23 cellular contexts compared by ENCODE assay signal in genomic region chr1:239706245-239706892, GRCh38.
DNase-seq lines count a peak whose midpoint lies in the region; ATAC-seq, FAIRE-seq and TF ChIP-seq lines count a peak whose summit lies in the region.
"Had no signal": no experiment of that assay in that cellular context is flagged by ENCODE, and none has a peak within 500 bp of the region (broad histone marks: within the 10 kb centered on the region; RNA-seq: fewer than 3 reads in every experiment).

No MANE protein-coding gene starts in this region.

- TF ChIP-seq CTCF in WTC11 (IDR thresholded peaks at IDR 0.05), result no peak
- TF ChIP-seq CTCF in kidney (IDR thresholded peaks at IDR 0.05; ENCODE audit: borderline replicate concordance, extremely low read depth, insufficient read depth), result no peak
- no peak for TF ChIP-seq CTCF in upper lobe of right lung (IDR thresholded peaks at IDR 0.05)

- no peak overlapping the region for H3K4me3 ChIP-seq in kidney (ENCODE audit: low read length in 2 of 2)
- H3K4me3 ChIP-seq in upper lobe of right lung, result no peak overlapping the region
- H3K4me3 ChIP-seq: SJSA1 had no signal

- H3K9me3 Mint-ChIP-seq in WTC11, result no peaks in the 10 kb centered on the region

- H3K36me3 Mint-ChIP-seq in WTC11, result no peaks in the 10 kb centered on the region

- H3K9me3 ChIP-seq in kidney (ENCODE audit: control insufficient read depth in 1 of 2, low read length in 2 of 2) (no peaks in the 10 kb centered on the region), upper lobe of right lung (no peaks in the 10 kb centered on the region)
- H3K9me3 ChIP-seq: SJSA1 had no signal

- no peaks in the 10 kb centered on the region for H3K27me3 ChIP-seq in upper lobe of right lung
- H3K27me3 ChIP-seq: SJSA1 had no signal

- POLR2A ChIA-PET in WTC11 (lab: Charles Lee), result no interaction called here

- no peaks in the 10 kb centered on the region for H3K27me3 Mint-ChIP-seq in WTC11 (ENCODE audit: low read depth)
- H3K27me3 Mint-ChIP-seq: CD8-positive, alpha-beta memory T cell had no signal

- H3K36me3 ChIP-seq in kidney (ENCODE audit: control insufficient read depth in 1 of 2, insufficient read depth in 2 of 2, low read length in 2 of 2), result no peaks in the 10 kb centered on the region
- H3K36me3 ChIP-seq in upper lobe of right lung, result no peaks in the 10 kb centered on the region
- H3K36me3 ChIP-seq: SJSA1 had no signal

- H3K9ac ChIP-seq in kidney (ENCODE audit: low read length in 2 of 2), result no peak overlapping the region

- no peak for ATAC-seq in Right ventricle myocardium superior (ENCODE audit: poor library complexity)
- no peak for ATAC-seq in Right ventricle myocardium inferior
- peak; percentile 87 for ATAC-seq in WTC11
- ATAC-seq in upper lobe of right lung, result peak; percentile 20
- ATAC-seq in HG03457 (IDR thresholded peaks at IDR 0.05; ENCODE audit: unreplicated experiment), result no peak
- ATAC-seq: Panc1 had no signal

- DNase-seq in Right ventricle myocardium superior (peak; percentile 34), Right ventricle myocardium inferior (ENCODE audit: missing footprints) (no peak), WTC11 (ENCODE audit: low spot score) (no peak), kidney (peak; percentile 35), upper lobe of right lung (no peak), NCI-H2081 (lab: John Stamatoyannopoulos, UW) (no peak)
- no peak for DNase-seq in effector CD8-positive, alpha-beta T cell (lab: John Stamatoyannopoulos, UW)
- DNase-seq: AML-193; C1 segment of cervical spinal cord; CD8-positive, alpha-beta memory T cell; GDM1; IMR-90; NCI-H1105; NCI-H146; NCI-H2029; NCI-H2171; NCI-H345; NCI-H524; NCI-H82 had no signal

- no peak overlapping the region for H3K27ac ChIP-seq in kidney (ENCODE audit: low read depth in 2 of 2, low read length in 2 of 2)
- no peak overlapping the region for H3K27ac ChIP-seq in upper lobe of right lung
- H3K27ac ChIP-seq: SJSA1 had no signal

- no peaks in the 10 kb centered on the region for H3K4me1 ChIP-seq in kidney (ENCODE audit: control insufficient read depth in 1 of 2, insufficient read depth in 1 of 2, low read depth in 1 of 2, low read length in 2 of 2)
- no peaks in the 10 kb centered on the region for H3K4me1 ChIP-seq in upper lobe of right lung
- H3K4me1 ChIP-seq: SJSA1 had no signal

- peak overlapping the region; percentile 88 for H3K27ac Mint-ChIP-seq in WTC11

- no peak for FAIRE-seq in kidney (lab: Jason Lieb, UNC)
- FAIRE-seq: H54 had no signal

- no peak overlapping the region for H3K4me3 Mint-ChIP-seq in WTC11

- H3K4me1 Mint-ChIP-seq in WTC11, result peaks cover 28% of the 10 kb centered on the region

- intact Hi-C loops in Right ventricle myocardium superior (cut with DNase I) (no loop called here), Right ventricle myocardium inferior (cut with DNase I) (no loop called here), kidney (cut with DNase I) (no loop called here), upper lobe of right lung (cut with DNase I) (no loop called here)

- CTCF ChIA-PET in WTC11 (lab: Charles Lee), result interaction anchor here (1.6 kb wide), 1 partner anchor 398 kb away, joined by 3 read pairs; no protein-coding TSS in a partner anchor

TF ChIP-seq in WTC11, 78 proteins besides CTCF, POLR2A, EP300 and RAD21:
- 0 out of 2 replicates have a peak, but pooled peaks have one; percentile 30 for TF ChIP-seq ZNF138 (CRISPR knock-in tag; conservative IDR thresholded peaks at IDR 0.05)
- TF ChIP-seq GRHL2 (CRISPR knock-in tag; IDR thresholded peaks at IDR 0.05; ENCODE audit: insufficient replicate concordance, severe bottlenecking), result no peak

Comparison
In these comparisons a context has a peak if more than half of its experiments do, and no peak if none do; other contexts are left out.
1. DNase-seq: peak in Right ventricle myocardium superior (single experiment) and kidney (single experiment); none in Right ventricle myocardium inferior (single experiment), WTC11 (single experiment), upper lobe of right lung (single experiment), NCI-H2081 (0 of 2) and effector CD8-positive, alpha-beta T cell (single experiment).
2. ATAC-seq: peak in WTC11 (single experiment) and upper lobe of right lung (single experiment); none in Right ventricle myocardium superior (single experiment), Right ventricle myocardium inferior (single experiment) and HG03457 (single experiment).